12 cellular contexts compared by ENCODE assay signal in genomic region chr10:118028619-118029018, GRCh38. TPM values are rescaled to one million over a fixed set of nuclear protein-coding genes. Genes with fewer than 3 reads are reported as not detected.
DNase-seq lines count a peak whose midpoint lies in the region; ATAC-seq, FAIRE-seq and TF ChIP-seq lines count a peak whose summit lies in the region.
"Had no signal": no experiment of that assay in that cellular context is flagged by ENCODE, and none has a peak within 500 bp of the region (broad histone marks: within the 10 kb centered on the region; RNA-seq: fewer than 3 reads in every experiment).

No MANE protein-coding gene starts in this region.

- H3K27me3 ChIP-seq in GM23338 (ENCODE audit: insufficient read depth) (no peaks in the 10 kb centered on the region), vagina (no peaks in the 10 kb centered on the region)

- FAIRE-seq in GM12891 (lab: Jason Lieb, UNC), result peak; percentile 76

- no peaks in the 10 kb centered on the region for H3F3A ChIP-seq in GM23338 (replicated peaks; ENCODE audit: low read depth)

- no peaks in the 10 kb centered on the region for H3K9me2 ChIP-seq in GM23338 (ENCODE audit: insufficient read depth)

- H3K36me3 Mint-ChIP-seq in GM23338 (ENCODE audit: low read depth), result no peaks in the 10 kb centered on the region
- no peaks in the 10 kb centered on the region; the same call in 1 of the 2 replicates for H3K36me3 Mint-ChIP-seq in WTC11
- peaks cover 10% of the 10 kb centered on the region for H3K36me3 Mint-ChIP-seq in nephron progenitor cell (ENCODE audit: low read depth)

- TF ChIP-seq POLR2A in GM12891 (IDR thresholded peaks at IDR 0.05; ENCODE audit: low read depth, low read length) (no peak), vagina (IDR thresholded peaks at IDR 0.05) (no peak)

- H3K4me3 Mint-ChIP-seq in GM23338, result no peak overlapping the region
- H3K4me3 Mint-ChIP-seq in WTC11, result no peak overlapping the region
- no peak overlapping the region for H3K4me3 Mint-ChIP-seq in nephron progenitor cell
- H3K4me3 Mint-ChIP-seq: activated naive CD4-positive, alpha-beta T cell treated with anti-CD3 and anti-CD28 coated beads, Interleukin-2, amount 10 ng/mL, durations not matched to agents 7 days and 5 days had no signal

- H3K4me1 Mint-ChIP-seq in GM23338 (peaks cover 25% of the 10 kb centered on the region), WTC11 (peaks cover 21% of the 10 kb centered on the region), nephron progenitor cell (no peaks in the 10 kb centered on the region)

- H3K27me3 Mint-ChIP-seq in GM23338 (ENCODE audit: insufficient read depth, low read depth, poor library complexity) (no peaks in the 10 kb centered on the region), WTC11 (ENCODE audit: low read depth) (no peaks in the 10 kb centered on the region), nephron progenitor cell (ENCODE audit: low read depth, poor library complexity) (no peaks in the 10 kb centered on the region)
- H3K27me3 Mint-ChIP-seq: activated naive CD4-positive, alpha-beta T cell treated with anti-CD3 and anti-CD28 coated beads, Interleukin-2, amount 10 ng/mL, durations not matched to agents 7 days and 5 days had no signal

- TF ChIP-seq CTCF in GM23338 (conservative IDR thresholded peaks at IDR 0.05; ENCODE audit: low read depth in 2 of 2) (no peak), WTC11 (IDR thresholded peaks at IDR 0.05) (no peak), nephron progenitor cell (IDR thresholded peaks at IDR 0.05) (no peak), vagina (IDR thresholded peaks at IDR 0.05) (no peak)

- no peaks in the 10 kb centered on the region for H3K79me2 ChIP-seq in GM23338 (replicated peaks; ENCODE audit: insufficient read depth)

- CTCF ChIA-PET in WTC11 (lab: Charles Lee), result no interaction called here

- H3K27ac ChIP-seq in GM23338 (ENCODE audit: low read depth) (no peak overlapping the region), vagina (no peak overlapping the region)

- no peak overlapping the region for H3K27ac Mint-ChIP-seq in GM23338
- no peak overlapping the region for H3K27ac Mint-ChIP-seq in WTC11
- H3K27ac Mint-ChIP-seq in nephron progenitor cell, result no peak overlapping the region

- H3K4me3 ChIP-seq in GM23338 (no peak overlapping the region), vagina (no peak overlapping the region)

- POLR2A ChIA-PET in WTC11 (lab: Charles Lee), result no interaction called here

- H3K4me1 ChIP-seq in GM23338 (ENCODE audit: insufficient read depth) (peaks cover 18% of the 10 kb centered on the region; the same call in 1 of the 2 replicates), vagina (no peaks in the 10 kb centered on the region)

- H3K36me3 ChIP-seq in GM23338 (ENCODE audit: insufficient read depth) (no peaks in the 10 kb centered on the region), vagina (peaks cover 0 to 8% of the 10 kb centered on the region in 2 donors)

- ATAC-seq in GM19324 (IDR thresholded peaks at IDR 0.05; ENCODE audit: low FRiP score, unreplicated experiment) (peak; percentile 86), GM23338 (no peak), HG03135 (IDR thresholded peaks at IDR 0.05; ENCODE audit: unreplicated experiment) (peak; percentile 95), WTC11 (no peak)
- ATAC-seq: right cardiac atrium had no signal

- no peak for DNase-seq in GM12891 (ENCODE audit: insufficient read length, low spot score)
- no peak for DNase-seq in GM23338 (ENCODE audit: low spot score)
- no peak for DNase-seq in WTC11 (ENCODE audit: low spot score)
- no peak for DNase-seq in Ammon's horn (ENCODE audit: low spot score)
- DNase-seq in nephron progenitor cell, result no peak
- no peak for DNase-seq in vagina (ENCODE audit: extremely low spot score in 2 of 2)
- DNase-seq: activated naive CD4-positive, alpha-beta T cell treated with anti-CD3 and anti-CD28 coated beads, Interleukin-2, amount 10 ng/mL, durations not matched to agents 7 days and 5 days; cerebellar nuclear complex; right cardiac atrium; substantia nigra had no signal

- H2AFZ ChIP-seq in GM23338, result no peak overlapping the region

- H4K20me1 ChIP-seq in GM23338 (replicated peaks; ENCODE audit: insufficient read depth), result no peaks in the 10 kb centered on the region

- no peaks in the 10 kb centered on the region for H3K9me3 Mint-ChIP-seq in GM23338
- no peaks in the 10 kb centered on the region for H3K9me3 Mint-ChIP-seq in WTC11
- H3K9me3 Mint-ChIP-seq in nephron progenitor cell, result no peaks in the 10 kb centered on the region
- H3K9me3 Mint-ChIP-seq: activated naive CD4-positive, alpha-beta T cell treated with anti-CD3 and anti-CD28 coated beads, Interleukin-2, amount 10 ng/mL, durations not matched to agents 7 days and 5 days had no signal

- no peaks in the 10 kb centered on the region for H3K9me3 ChIP-seq in vagina

- peak overlapping the region; percentile 9 for H3K4me2 ChIP-seq in GM23338

- intact Hi-C loops in vagina (cut with DNase I), result no loop called here

TF ChIP-seq in GM12891, 5 proteins besides CTCF, POLR2A, EP300 and RAD21:
- no peak for TF ChIP-seq PAX5 (IDR thresholded peaks at IDR 0.05; ENCODE audit: insufficient read depth, low read length, severe bottlenecking)

TF ChIP-seq in WTC11, 78 proteins besides CTCF, POLR2A, EP300 and RAD21 (continues in another document):
- TF ChIP-seq, protein P1, sequence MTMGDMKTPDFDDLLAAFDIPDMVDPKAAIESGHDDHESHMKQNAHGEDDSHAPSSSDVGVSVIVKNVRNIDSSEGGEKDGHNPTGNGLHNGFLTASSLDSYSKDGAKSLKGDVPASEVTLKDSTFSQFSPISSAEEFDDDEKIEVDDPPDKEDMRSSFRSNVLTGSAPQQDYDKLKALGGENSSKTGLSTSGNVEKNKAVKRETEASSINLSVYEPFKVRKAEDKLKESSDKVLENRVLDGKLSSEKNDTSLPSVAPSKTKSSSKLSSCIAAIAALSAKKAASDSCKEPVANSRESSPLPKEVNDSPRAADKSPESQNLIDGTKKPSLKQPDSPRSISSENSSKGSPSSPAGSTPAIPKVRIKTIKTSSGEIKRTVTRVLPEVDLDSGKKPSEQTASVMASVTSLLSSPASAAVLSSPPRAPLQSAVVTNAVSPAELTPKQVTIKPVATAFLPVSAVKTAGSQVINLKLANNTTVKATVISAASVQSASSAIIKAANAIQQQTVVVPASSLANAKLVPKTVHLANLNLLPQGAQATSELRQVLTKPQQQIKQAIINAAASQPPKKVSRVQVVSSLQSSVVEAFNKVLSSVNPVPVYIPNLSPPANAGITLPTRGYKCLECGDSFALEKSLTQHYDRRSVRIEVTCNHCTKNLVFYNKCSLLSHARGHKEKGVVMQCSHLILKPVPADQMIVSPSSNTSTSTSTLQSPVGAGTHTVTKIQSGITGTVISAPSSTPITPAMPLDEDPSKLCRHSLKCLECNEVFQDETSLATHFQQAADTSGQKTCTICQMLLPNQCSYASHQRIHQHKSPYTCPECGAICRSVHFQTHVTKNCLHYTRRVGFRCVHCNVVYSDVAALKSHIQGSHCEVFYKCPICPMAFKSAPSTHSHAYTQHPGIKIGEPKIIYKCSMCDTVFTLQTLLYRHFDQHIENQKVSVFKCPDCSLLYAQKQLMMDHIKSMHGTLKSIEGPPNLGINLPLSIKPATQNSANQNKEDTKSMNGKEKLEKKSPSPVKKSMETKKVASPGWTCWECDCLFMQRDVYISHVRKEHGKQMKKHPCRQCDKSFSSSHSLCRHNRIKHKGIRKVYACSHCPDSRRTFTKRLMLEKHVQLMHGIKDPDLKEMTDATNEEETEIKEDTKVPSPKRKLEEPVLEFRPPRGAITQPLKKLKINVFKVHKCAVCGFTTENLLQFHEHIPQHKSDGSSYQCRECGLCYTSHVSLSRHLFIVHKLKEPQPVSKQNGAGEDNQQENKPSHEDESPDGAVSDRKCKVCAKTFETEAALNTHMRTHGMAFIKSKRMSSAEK (CRISPR knock-in tag; IDR thresholded peaks at IDR 0.05; ENCODE audit: borderline replicate concordance), result no peak
- TF ChIP-seq TEAD1 (CRISPR knock-in tag; IDR thresholded peaks at IDR 0.05) (no peak), ESRRA (CRISPR knock-in tag; IDR thresholded peaks at IDR 0.05; ENCODE audit: borderline replicate concordance) (no peak), EMX1 (CRISPR knock-in tag; IDR thresholded peaks at IDR 0.05) (no peak), JUN (CRISPR knock-in tag; IDR thresholded peaks at IDR 0.05) (no peak), ETV6 (CRISPR knock-in tag; IDR thresholded peaks at IDR 0.05) (no peak), NR1H2 (CRISPR knock-in tag; IDR thresholded peaks at IDR 0.05) (no peak), MAX (CRISPR knock-in tag; IDR thresholded peaks at IDR 0.05) (no peak), ZBTB21 (CRISPR knock-in tag; IDR thresholded peaks at IDR 0.05; ENCODE audit: borderline replicate concordance) (no peak), ATF6 (CRISPR knock-in tag; IDR thresholded peaks at IDR 0.05) (no peak)

RNA-seq across cellular contexts. Expression of gene RAB11FIP2, which starts 18.1 kb away (rescaled TPM):
- 4.1 TPM for polyA plus RNA-seq in GM12891 (2012; ENCODE audit: low read depth, missing spikeins)
- total RNA-seq in GM23338 (2014; rRNA removed; shearing (Covaris generic)), result 13.4 and 17.6 TPM in 2 replicates
- 16.1 and 16.5 TPM in 2 replicates for polyA plus RNA-seq in GM23338 (2016; fragmentation: Nextera tagmentation; extraction: Ambion mirVana)
- total RNA-seq in WTC11 (2021) (11.2 to 12.2 TPM (median 11.6 TPM) in 3 replicates), vagina (14.7 TPM)

Comparison
In these comparisons a context has a peak if more than half of its experiments do, and no peak if none do; other contexts are left out.
1. ATAC-seq: peak in GM19324 (single experiment) and HG03135 (single experiment); none in GM23338 (single experiment) and WTC11 (single experiment).